Comparison of ENCODE assay signal across 1 cellular context in the genomic region with DNA sequence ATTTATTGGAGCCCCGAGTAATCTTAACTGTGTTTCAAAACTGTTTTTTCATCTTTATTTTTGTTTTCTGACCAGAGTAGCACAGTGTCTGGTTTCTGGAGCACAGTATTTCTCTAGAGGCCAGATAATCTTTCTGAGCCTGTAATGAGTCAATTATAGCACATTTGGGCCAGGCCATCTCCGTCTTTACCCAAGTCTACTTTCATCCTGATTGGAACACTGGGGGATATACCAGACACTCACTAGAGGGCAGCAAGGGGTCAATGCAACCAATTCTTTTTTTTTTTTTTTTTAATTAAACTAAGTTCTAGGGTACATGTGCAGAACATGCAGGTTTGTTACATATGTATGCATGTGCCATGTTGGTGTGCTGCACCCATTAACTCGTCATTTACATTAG.
TF ChIP-seq lines count a peak whose summit lies in the region.

No MANE protein-coding gene starts in this region.

TF ChIP-seq in WTC11, 78 proteins besides CTCF, POLR2A, EP300 and RAD21 (continued from another document):
- TF ChIP-seq, protein P1, sequence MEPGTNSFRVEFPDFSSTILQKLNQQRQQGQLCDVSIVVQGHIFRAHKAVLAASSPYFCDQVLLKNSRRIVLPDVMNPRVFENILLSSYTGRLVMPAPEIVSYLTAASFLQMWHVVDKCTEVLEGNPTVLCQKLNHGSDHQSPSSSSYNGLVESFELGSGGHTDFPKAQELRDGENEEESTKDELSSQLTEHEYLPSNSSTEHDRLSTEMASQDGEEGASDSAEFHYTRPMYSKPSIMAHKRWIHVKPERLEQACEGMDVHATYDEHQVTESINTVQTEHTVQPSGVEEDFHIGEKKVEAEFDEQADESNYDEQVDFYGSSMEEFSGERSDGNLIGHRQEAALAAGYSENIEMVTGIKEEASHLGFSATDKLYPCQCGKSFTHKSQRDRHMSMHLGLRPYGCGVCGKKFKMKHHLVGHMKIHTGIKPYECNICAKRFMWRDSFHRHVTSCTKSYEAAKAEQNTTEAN (CRISPR knock-in tag; IDR thresholded peaks at IDR 0.05) = no peak
- TF ChIP-seq ZNF423 (CRISPR knock-in tag; IDR thresholded peaks at IDR 0.05) (no peak), GTF2I (CRISPR knock-in tag; conservative IDR thresholded peaks at IDR 0.05) (no peak), ETV6 (CRISPR knock-in tag; IDR thresholded peaks at IDR 0.05) (no peak), CDX4 (CRISPR knock-in tag; IDR thresholded peaks at IDR 0.05; ENCODE audit: borderline replicate concordance) (no peak), ZNF396 (CRISPR knock-in tag; IDR thresholded peaks at IDR 0.05; ENCODE audit: borderline replicate concordance) (no peak), ZNF532 (CRISPR knock-in tag; IDR thresholded peaks at IDR 0.05; ENCODE audit: borderline replicate concordance) (no peak), CBFB (CRISPR knock-in tag; IDR thresholded peaks at IDR 0.05; ENCODE audit: low read depth) (no peak)
- TF ChIP-seq, protein P2, sequence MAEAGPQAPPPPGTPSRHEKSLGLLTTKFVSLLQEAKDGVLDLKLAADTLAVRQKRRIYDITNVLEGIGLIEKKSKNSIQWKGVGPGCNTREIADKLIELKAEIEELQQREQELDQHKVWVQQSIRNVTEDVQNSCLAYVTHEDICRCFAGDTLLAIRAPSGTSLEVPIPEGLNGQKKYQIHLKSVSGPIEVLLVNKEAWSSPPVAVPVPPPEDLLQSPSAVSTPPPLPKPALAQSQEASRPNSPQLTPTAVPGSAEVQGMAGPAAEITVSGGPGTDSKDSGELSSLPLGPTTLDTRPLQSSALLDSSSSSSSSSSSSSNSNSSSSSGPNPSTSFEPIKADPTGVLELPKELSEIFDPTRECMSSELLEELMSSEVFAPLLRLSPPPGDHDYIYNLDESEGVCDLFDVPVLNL (CRISPR knock-in tag; IDR thresholded peaks at IDR 0.05; ENCODE audit: borderline replicate concordance, low read depth) = no peak
- TF ChIP-seq, protein P3, sequence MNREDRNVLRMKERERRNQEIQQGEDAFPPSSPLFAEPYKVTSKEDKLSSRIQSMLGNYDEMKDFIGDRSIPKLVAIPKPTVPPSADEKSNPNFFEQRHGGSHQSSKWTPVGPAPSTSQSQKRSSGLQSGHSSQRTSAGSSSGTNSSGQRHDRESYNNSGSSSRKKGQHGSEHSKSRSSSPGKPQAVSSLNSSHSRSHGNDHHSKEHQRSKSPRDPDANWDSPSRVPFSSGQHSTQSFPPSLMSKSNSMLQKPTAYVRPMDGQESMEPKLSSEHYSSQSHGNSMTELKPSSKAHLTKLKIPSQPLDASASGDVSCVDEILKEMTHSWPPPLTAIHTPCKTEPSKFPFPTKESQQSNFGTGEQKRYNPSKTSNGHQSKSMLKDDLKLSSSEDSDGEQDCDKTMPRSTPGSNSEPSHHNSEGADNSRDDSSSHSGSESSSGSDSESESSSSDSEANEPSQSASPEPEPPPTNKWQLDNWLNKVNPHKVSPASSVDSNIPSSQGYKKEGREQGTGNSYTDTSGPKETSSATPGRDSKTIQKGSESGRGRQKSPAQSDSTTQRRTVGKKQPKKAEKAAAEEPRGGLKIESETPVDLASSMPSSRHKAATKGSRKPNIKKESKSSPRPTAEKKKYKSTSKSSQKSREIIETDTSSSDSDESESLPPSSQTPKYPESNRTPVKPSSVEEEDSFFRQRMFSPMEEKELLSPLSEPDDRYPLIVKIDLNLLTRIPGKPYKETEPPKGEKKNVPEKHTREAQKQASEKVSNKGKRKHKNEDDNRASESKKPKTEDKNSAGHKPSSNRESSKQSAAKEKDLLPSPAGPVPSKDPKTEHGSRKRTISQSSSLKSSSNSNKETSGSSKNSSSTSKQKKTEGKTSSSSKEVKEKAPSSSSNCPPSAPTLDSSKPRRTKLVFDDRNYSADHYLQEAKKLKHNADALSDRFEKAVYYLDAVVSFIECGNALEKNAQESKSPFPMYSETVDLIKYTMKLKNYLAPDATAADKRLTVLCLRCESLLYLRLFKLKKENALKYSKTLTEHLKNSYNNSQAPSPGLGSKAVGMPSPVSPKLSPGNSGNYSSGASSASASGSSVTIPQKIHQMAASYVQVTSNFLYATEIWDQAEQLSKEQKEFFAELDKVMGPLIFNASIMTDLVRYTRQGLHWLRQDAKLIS (CRISPR knock-in tag; IDR thresholded peaks at IDR 0.05; ENCODE audit: borderline replicate concordance) = no peak
